ENCODE assay signal across 20 cellular contexts in the genomic region with DNA sequence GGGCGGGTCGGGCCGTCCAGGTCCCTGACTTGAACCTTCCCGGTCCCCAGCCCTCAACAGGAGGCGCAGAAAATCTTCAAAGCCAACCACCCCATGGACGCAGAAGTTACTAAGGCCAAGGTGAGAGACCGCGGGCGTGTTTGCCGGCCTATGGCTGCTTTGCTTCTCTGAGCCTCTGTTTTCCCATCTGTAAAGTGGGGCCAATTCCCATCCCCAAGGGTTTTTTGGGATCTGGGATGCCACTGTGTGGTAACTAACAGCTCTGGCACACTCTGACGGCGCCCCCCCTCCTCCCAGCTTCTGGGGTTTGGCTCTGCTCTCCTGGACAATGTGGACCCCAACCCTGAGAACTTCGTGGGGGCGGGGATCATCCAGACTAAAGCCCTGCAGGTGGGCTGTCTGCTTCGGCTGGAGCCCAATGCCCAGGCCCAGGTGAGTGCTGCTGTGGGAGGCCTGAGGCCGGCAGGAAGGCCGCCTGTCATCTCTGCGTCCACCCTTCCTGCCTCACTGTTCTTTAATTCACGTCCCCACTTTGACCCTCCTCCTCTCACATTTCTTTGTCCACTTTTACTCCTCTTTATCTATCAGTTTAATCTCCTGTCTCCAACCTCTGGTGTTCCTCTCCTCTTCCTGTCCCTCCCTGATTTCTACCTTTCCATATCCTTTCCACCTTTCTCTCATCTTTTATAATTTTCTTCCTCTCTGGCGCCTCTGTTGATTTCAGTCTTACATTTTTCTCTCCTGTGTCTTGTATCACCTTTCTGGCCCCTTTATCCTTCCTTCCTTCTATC. TPM values are rescaled to one million over a fixed set of nuclear protein-coding genes. Genes with fewer than 3 reads are reported as not detected.
A peak's percentile ranks its signal among the peaks of the same experiment; 100 is the strongest.
DNase-seq lines count a peak whose midpoint lies in the region; ATAC-seq and TF ChIP-seq lines count a peak whose summit lies in the region.
"Had no signal": no experiment of that assay in that cellular context is flagged by ENCODE, and none has a peak within 500 bp of the region (broad histone marks: within the 10 kb centered on the region; RNA-seq: fewer than 3 reads in every experiment).

No MANE protein-coding gene starts in this region.

- DNase-seq in Right ventricle myocardium inferior (ENCODE audit: missing footprints) (peak; percentile 14), Right ventricle myocardium superior (no peak), T-helper 17 cell (no peak), glutamatergic neuron (no peak)
- no peak for DNase-seq in stimulated activated naive B cell treated with anti-CD40 and anti-IgM and Interleukin-4, amounts not matched to agents 10 μg/mL and 1 μg/mL and 100 μg/mL, for 72 hours
- no peak for DNase-seq in stimulated activated CD4-positive, alpha-beta T cell treated with anti-CD3 and anti-CD28 coated beads, Interleukin-4, amount 100 ng/mL, for 4 hours
- DNase-seq: activated CD8-positive, alpha-beta memory T cell treated with anti-CD3 and anti-CD28 coated beads, Interleukin-2, amount 50 U/mL, for 4 hours; activated naive CD4-positive, alpha-beta T cell treated with anti-CD3 and anti-CD28 coated beads, Interleukin-2, amount 10 ng/mL, durations not matched to agents 7 days and 5 days; NCI-H1694; NCI-H446; retina; T-helper 2 cell had no signal

- H3K27ac Mint-ChIP-seq in T-helper 17 cell: peak overlapping the region; percentile 14
- peak overlapping the region; percentile 19 for H3K27ac Mint-ChIP-seq in glutamatergic neuron (ENCODE audit: unreplicated experiment)
- H3K27ac Mint-ChIP-seq in stimulated activated naive B cell treated with anti-CD40 and anti-IgM and Interleukin-4, amounts not matched to agents 10 μg/mL and 1 μg/mL and 100 μg/mL, for 72 hours: peak overlapping the region; percentile 7
- H3K27ac Mint-ChIP-seq: activated naive CD4-positive, alpha-beta T cell treated with anti-CD3 and anti-CD28 coated beads, Interleukin-2, amount 10 ng/mL, durations not matched to agents 7 days and 5 days had no signal

- peaks cover 20% of the 10 kb centered on the region for H3K4me1 Mint-ChIP-seq in T-helper 17 cell
- peaks cover 9% of the 10 kb centered on the region for H3K4me1 Mint-ChIP-seq in glutamatergic neuron (ENCODE audit: low read depth, unreplicated experiment)
- H3K4me1 Mint-ChIP-seq in stimulated activated naive B cell treated with anti-CD40 and anti-IgM and Interleukin-4, amounts not matched to agents 10 μg/mL and 1 μg/mL and 100 μg/mL, for 72 hours: peaks cover 26 to 35% of the 10 kb centered on the region in 2 donors

- intact Hi-C loops in Right ventricle myocardium inferior (cut with DNase I) (no loop called here), Right ventricle myocardium superior (cut with DNase I) (loop anchor here (5.0 kb wide), 1 partner anchor 39 kb away; a partner anchor contains a TSS)

- H3K27me3 Mint-ChIP-seq in T-helper 17 cell: no peaks in the 10 kb centered on the region
- H3K27me3 Mint-ChIP-seq in glutamatergic neuron (ENCODE audit: unreplicated experiment): peaks cover 4% of the 10 kb centered on the region
- no peaks in the 10 kb centered on the region for H3K27me3 Mint-ChIP-seq in stimulated activated naive B cell treated with anti-CD40 and anti-IgM and Interleukin-4, amounts not matched to agents 10 μg/mL and 1 μg/mL and 100 μg/mL, for 72 hours
- H3K27me3 Mint-ChIP-seq: activated naive CD4-positive, alpha-beta T cell treated with anti-CD3 and anti-CD28 coated beads, Interleukin-2, amount 10 ng/mL, durations not matched to agents 7 days and 5 days had no signal

- no peak for ATAC-seq in Right ventricle myocardium inferior
- no peak for ATAC-seq in Right ventricle myocardium superior (ENCODE audit: poor library complexity)
- no peak for ATAC-seq in T-helper 17 cell
- no peak for ATAC-seq in stimulated activated naive B cell treated with anti-CD40 and anti-IgM and Interleukin-4, amounts not matched to agents 10 μg/mL and 1 μg/mL and 100 μg/mL, for 72 hours (replicated peaks)
- ATAC-seq in GM21619 (IDR thresholded peaks at IDR 0.05; ENCODE audit: unreplicated experiment): no peak
- no peak for ATAC-seq in HG03196 (IDR thresholded peaks at IDR 0.05; ENCODE audit: unreplicated experiment)
- ATAC-seq: activated CD4-positive, CD25-positive, alpha-beta regulatory T cell treated with anti-CD3 and anti-CD28 coated beads, Interleukin-2, amount 50 U/mL, for 24 hours had no signal

- H3K36me3 Mint-ChIP-seq in T-helper 17 cell (ENCODE audit: low read depth): peaks cover 3% of the 10 kb centered on the region
- peaks cover 4% of the 10 kb centered on the region for H3K36me3 Mint-ChIP-seq in glutamatergic neuron (ENCODE audit: unreplicated experiment)
- H3K36me3 Mint-ChIP-seq in stimulated activated naive B cell treated with anti-CD40 and anti-IgM and Interleukin-4, amounts not matched to agents 10 μg/mL and 1 μg/mL and 100 μg/mL, for 72 hours: peaks cover 29 to 39% of the 10 kb centered on the region in 2 donors

- TF ChIP-seq CTCF in glutamatergic neuron (IDR thresholded peaks at IDR 0.05; ENCODE audit: partially characterized antibody, unreplicated experiment): no peak

- no peaks in the 10 kb centered on the region for H3K9me3 ChIP-seq in T-helper 17 cell (ENCODE audit: control insufficient read depth, low read length, poor library complexity, severe bottlenecking)
- H3K9me3 ChIP-seq: esophagus muscularis mucosa, uterus had no signal

- no peak overlapping the region for H3K4me3 Mint-ChIP-seq in T-helper 17 cell
- H3K4me3 Mint-ChIP-seq in glutamatergic neuron (ENCODE audit: unreplicated experiment): peak overlapping the region; percentile 30
- H3K4me3 Mint-ChIP-seq in stimulated activated naive B cell treated with anti-CD40 and anti-IgM and Interleukin-4, amounts not matched to agents 10 μg/mL and 1 μg/mL and 100 μg/mL, for 72 hours: no peak overlapping the region
- H3K4me3 Mint-ChIP-seq: activated naive CD4-positive, alpha-beta T cell treated with anti-CD3 and anti-CD28 coated beads, Interleukin-2, amount 10 ng/mL, durations not matched to agents 7 days and 5 days had no signal

- peaks cover 9% of the 10 kb centered on the region for H3K9me3 Mint-ChIP-seq in glutamatergic neuron (ENCODE audit: unreplicated experiment)
- no peaks in the 10 kb centered on the region for H3K9me3 Mint-ChIP-seq in stimulated activated naive B cell treated with anti-CD40 and anti-IgM and Interleukin-4, amounts not matched to agents 10 μg/mL and 1 μg/mL and 100 μg/mL, for 72 hours
- H3K9me3 Mint-ChIP-seq: activated naive CD4-positive, alpha-beta T cell treated with anti-CD3 and anti-CD28 coated beads, Interleukin-2, amount 10 ng/mL, durations not matched to agents 7 days and 5 days had no signal

RNA-seq across cellular contexts. Expression of a gene that starts 7.1 kb away (rescaled TPM):
- total RNA-seq in Right ventricle myocardium inferior (21.0 TPM), Right ventricle myocardium superior (19.8 TPM), T-helper 17 cell (10 to 100 TPM; 29.4 to 30.7 TPM), glutamatergic neuron (ENCODE audit: unreplicated experiment) (13.6 TPM)

RNA-seq across cellular contexts. Expression of a gene that starts 12.1 kb away (rescaled TPM):
- 70.4 TPM for total RNA-seq in Right ventricle myocardium inferior
- 83.4 TPM for total RNA-seq in Right ventricle myocardium superior
- 100 to 1,000 TPM in 1 of 2 donors, 10 to 100 TPM in 1; 94.8 to 108 TPM for total RNA-seq in T-helper 17 cell
- total RNA-seq in glutamatergic neuron (ENCODE audit: unreplicated experiment): 51.0 TPM

RNA-seq across cellular contexts. Expression of a gene that starts 39.2 kb away (rescaled TPM):
- total RNA-seq in Right ventricle myocardium inferior: 76.4 TPM
- total RNA-seq in Right ventricle myocardium superior: 62.7 TPM
- 10 to 100 TPM; 43.3 to 51.5 TPM for total RNA-seq in T-helper 17 cell
- total RNA-seq in glutamatergic neuron (ENCODE audit: unreplicated experiment): 175 TPM

RNA-seq across cellular contexts. Expression of a gene that starts 42.9 kb away (rescaled TPM):
- total RNA-seq in Right ventricle myocardium inferior: 0.57 TPM
- total RNA-seq in Right ventricle myocardium superior: 0.86 TPM
- 1 to 10 TPM in 1 of 2 donors, under 1 TPM in 1; 0.87 to 1.9 TPM for total RNA-seq in T-helper 17 cell
- not detected for total RNA-seq in glutamatergic neuron (ENCODE audit: unreplicated experiment)
- total RNA-seq: glomerular endothelial cell, MCF 10A, RPMI7951 had no signal

RNA-seq across cellular contexts. Expression of a gene that starts 44.9 kb away (rescaled TPM):
- total RNA-seq in Right ventricle myocardium inferior (122 TPM), Right ventricle myocardium superior (120 TPM), T-helper 17 cell (100 to 1,000 TPM; 125 to 162 TPM), glutamatergic neuron (ENCODE audit: unreplicated experiment) (342 TPM)
